8 cellular contexts compared by ENCODE assay signal in the genomic region with DNA sequence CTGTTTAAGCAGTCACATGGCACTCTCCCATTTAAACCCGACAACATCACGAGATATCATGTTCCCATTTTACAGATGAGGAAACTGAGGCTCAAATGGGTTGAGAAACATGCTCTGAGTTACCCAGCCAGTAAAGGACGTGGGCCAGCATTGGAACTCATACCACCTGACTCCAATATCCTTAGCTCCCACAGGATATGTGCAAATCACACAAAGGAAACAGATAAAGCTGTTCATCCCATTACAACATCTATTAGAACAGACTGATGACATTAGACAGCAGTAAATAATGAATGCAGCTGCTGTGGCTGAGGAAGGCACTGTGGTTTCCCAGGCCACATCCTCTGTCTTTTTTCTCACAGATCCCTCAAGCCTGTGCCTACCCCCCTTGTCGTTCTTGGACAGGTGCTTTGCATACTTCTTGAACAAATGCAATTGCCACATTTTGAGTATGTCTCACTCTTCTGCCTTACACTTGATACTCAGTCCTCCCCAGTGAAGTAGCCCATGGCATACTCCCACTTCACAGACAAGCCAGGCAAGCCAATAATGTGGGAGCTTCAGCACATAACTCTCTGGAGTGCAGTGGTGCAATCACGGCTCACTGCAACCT. TPM values are rescaled to one million over a fixed set of nuclear protein-coding genes. Genes with fewer than 3 reads are reported as not detected.
A peak's percentile ranks its signal among the peaks of the same experiment; 100 is the strongest.
DNase-seq lines count a peak whose midpoint lies in the region; ATAC-seq and TF ChIP-seq lines count a peak whose summit lies in the region.

No MANE protein-coding gene starts in this region.

- H3K4me3 ChIP-seq in gastroesophageal sphincter (no peak overlapping the region), lower leg skin (ENCODE audit: low read depth, poor library complexity, severe bottlenecking) (no peak overlapping the region)

- TF ChIP-seq POLR2A in gastroesophageal sphincter (IDR thresholded peaks at IDR 0.05) (no peak), lower leg skin (IDR thresholded peaks at IDR 0.05) (no peak)

- intact Hi-C loops in lower leg skin (cut with DNase I; ENCODE audit: low total_unique reads) = no loop called here

- DNase-seq in iPS-NIHi7 (ENCODE audit: extremely low spot score) (no peak), NCI-H526 treated with DMSO at 0.1 percent for 48 hours (lab: John Stamatoyannopoulos, UW) (no peak), G401 (ENCODE audit: low spot score) (no peak), lower leg skin (ENCODE audit: low spot score in 2 of 2) (no peak)

- H3K36me3 ChIP-seq in KOPT-K1 (ENCODE audit: insufficient read depth, low read length) (no peaks in the 10 kb centered on the region), gastroesophageal sphincter (no peaks in the 10 kb centered on the region)

- no peaks in the 10 kb centered on the region for H3K4me1 ChIP-seq in gastroesophageal sphincter

- in situ Hi-C loops in G401 (cut with HindIII; ENCODE audit: low sequenced_read_pairs) = no loop called here

- H3K9me3 ChIP-seq in KOPT-K1 (ENCODE audit: insufficient read depth, low read length, poor library complexity, severe bottlenecking) (no peaks in the 10 kb centered on the region), gastroesophageal sphincter (no peaks in the 10 kb centered on the region)

- peak overlapping the region; percentile 73 for H3K27ac ChIP-seq in KOPT-K1 (ENCODE audit: low read depth, low read length, poor library complexity, severe bottlenecking)
- peak overlapping the region in 1 of 4 donors; percentile 4 for H3K27ac ChIP-seq in gastroesophageal sphincter

- no peak for TF ChIP-seq EP300 in gastroesophageal sphincter (IDR thresholded peaks at IDR 0.05)

- 65 to 73% methylated on average over 3 to 5 of the region's 5 CpGs for WGBS in gastroesophageal sphincter (ENCODE audit: low coverage in 1 of 2), 2 donors
- WGBS in lower leg skin, 2 donors = 70 to 79% methylated on average over 5 of the region's 5 CpGs

- TF ChIP-seq CTCF in gastroesophageal sphincter (IDR thresholded peaks at IDR 0.05) (no peak), lower leg skin (IDR thresholded peaks at IDR 0.05) (no peak)

- ATAC-seq in GM18499 (IDR thresholded peaks at IDR 0.05; ENCODE audit: insufficient read depth, unreplicated experiment) = peak; percentile 99
- peak; percentile 100 for ATAC-seq in GM21576 (IDR thresholded peaks at IDR 0.05; ENCODE audit: unreplicated experiment)
- ATAC-seq in gastroesophageal sphincter = peak; percentile 60

- H3K27me3 ChIP-seq in gastroesophageal sphincter = no peaks in the 10 kb centered on the region

RNA-seq across cellular contexts. Expression of a gene that starts 17.7 kb away (rescaled TPM):
- total RNA-seq in gastroesophageal sphincter (10 to 100 TPM in 3 of 4 donors, 1 to 10 TPM in 1; 7.1 to 22.3 (median 19.8) TPM), lower leg skin (10 to 100 TPM; 58.0 to 71.9 (median 63.4) TPM)
- 17.7 and 19.9 TPM in 2 replicates for total RNA-seq in G401 (2014; rRNA removed; shearing (Covaris generic))
